8 cellular contexts compared by ENCODE assay signal in genomic region chr19:6393074-6393981, GRCh38. TPM values are rescaled to one million over a fixed set of nuclear protein-coding genes. Genes with fewer than 3 reads are reported as not detected.
A peak's percentile ranks its signal among the peaks of the same experiment; 100 is the strongest.
DNase-seq lines count a peak whose midpoint lies in the region; ATAC-seq and TF ChIP-seq lines count a peak whose summit lies in the region.

Gene GTF2F1, minus strand, starts transcription at chr19:6393164. Its CDS starts 169 bp downstream, at chr19:6392995.

- POLR2A ChIA-PET in PC-3 (lab: Charles Lee; ENCODE audit: unreplicated experiment), result interaction anchor here (0.6 to 0.7 kb wide), 4 partner anchors 32 to 363 kb away, joined by 3 to 4 read pairs (median 3); partner anchors contain the start of gene KHSRP

- CTCF ChIA-PET in PC-3 (lab: Charles Lee), result interaction anchor here (0.6 kb wide), 3 partner anchors 28 to 673 kb away, joined by 3 to 6 read pairs (median 3); partner anchors contain the start of genes CATSPERD and LONP1

- no peaks in the 10 kb centered on the region for H3K9me2 ChIP-seq in PC-3 (replicated peaks; ENCODE audit: low read length)

- peak within 1 kb of the TSS; percentile 94 for H3K4me2 ChIP-seq in PC-3 (ENCODE audit: low read length)

- H3K4me1 ChIP-seq in PC-3 (ENCODE audit: insufficient read depth, low read length) (peaks cover 18% of the 10 kb centered on the region), mucosa of rectum (ENCODE audit: control insufficient read depth in 2 of 2, insufficient read depth in 2 of 2, low read length in 2 of 2) (peaks cover 11 to 12% of the 10 kb centered on the region in 2 donors)

- H3K9me3 ChIP-seq in PC-3 (ENCODE audit: low read length), result no peaks in the 10 kb centered on the region
- H3K9me3 ChIP-seq in mucosa of rectum (ENCODE audit: control insufficient read depth in 2 of 2, low read length in 2 of 2), result no peaks in the 10 kb centered on the region

- no peaks in the 10 kb centered on the region for H3K27me3 ChIP-seq in PC-3 (ENCODE audit: low read length)
- no peaks in the 10 kb centered on the region for H3K27me3 ChIP-seq in mucosa of rectum (ENCODE audit: control insufficient read depth in 2 of 2, insufficient read depth in 2 of 2, low read length in 2 of 2)

- peak; percentile 97 for DNase-seq in DMS 273 (lab: John Stamatoyannopoulos, UW; ENCODE audit: unreplicated experiment)
- DNase-seq in PC-3, result peak; percentile 93
- peak; percentile 89 for DNase-seq in activated T-cell treated with anti-CD3 and anti-CD28 coated beads for 48 hours (ENCODE audit: low read depth)
- DNase-seq in epithelial cell of proximal tubule (ENCODE audit: low read depth), result peak; percentile 62
- DNase-seq in stimulated activated CD8-positive, alpha-beta memory T cell treated with anti-CD3 and anti-CD28 coated beads, Interleukin-4, amount 100 ng/mL, for 48 hours, result peak; percentile 98

- ATAC-seq in GM21526 (IDR thresholded peaks at IDR 0.05; ENCODE audit: low FRiP score, unreplicated experiment) (peak; percentile 81), PC-3 (peak; percentile 93)

- H3K36me3 ChIP-seq in PC-3 (ENCODE audit: low read depth, low read length), result peaks cover 16% of the 10 kb centered on the region; the same call in 1 of the 2 replicates
- peaks cover 16 to 19% of the 10 kb centered on the region in 2 donors for H3K36me3 ChIP-seq in mucosa of rectum (ENCODE audit: control insufficient read depth in 2 of 2, insufficient read depth in 2 of 2, low read length in 2 of 2)

- peak within 1 kb of the TSS; percentile 99 for H2AFZ ChIP-seq in PC-3 (ENCODE audit: low read length)

- 0 out of 2 replicates have a peak, but pooled peaks have one; percentile 32 for TF ChIP-seq EP300 in Ishikawa (IDR thresholded peaks at IDR 0.05; ENCODE audit: borderline replicate concordance)

- TF ChIP-seq CTCF in PC-3 (conservative IDR thresholded peaks at IDR 0.05; ENCODE audit: low read depth, low read length) (peak; percentile 25; the same call in 1 of the 2 replicates), epithelial cell of proximal tubule (conservative IDR thresholded peaks at IDR 0.05; ENCODE audit: low read depth, low read length) (no peak)

- no peak for TF ChIP-seq RAD21 in Ishikawa (IDR thresholded peaks at IDR 0.05; ENCODE audit: low read depth)

- peak within 1 kb of the TSS; percentile 89 for H3K9ac ChIP-seq in PC-3 (ENCODE audit: low read length)
- H3K9ac ChIP-seq in mucosa of rectum (ENCODE audit: low read depth in 1 of 2, low read length in 2 of 2), result peak within 1 kb of the TSS; percentile 85 to 86

- peak within 1 kb of the TSS; percentile 81 for H3K4me3 ChIP-seq in PC-3 (ENCODE audit: low read length)
- H3K4me3 ChIP-seq in epithelial cell of proximal tubule (ENCODE audit: low read depth, low read length), result peak within 1 kb of the TSS; percentile 67
- H3K4me3 ChIP-seq in mucosa of rectum (ENCODE audit: low read length in 2 of 2), result peak within 1 kb of the TSS; percentile 84 to 92

- H4K20me1 ChIP-seq in PC-3 (ENCODE audit: low read length), result no peaks in the 10 kb centered on the region

- no TSS peak for BruUV-seq in PC-3 (replicated peaks; lab: Mats Ljungman, UMichigan)

- peaks cover 22% of the 10 kb centered on the region for H3K79me2 ChIP-seq in PC-3 (ENCODE audit: low read length)

- H3K27ac ChIP-seq in PC-3 (ENCODE audit: low read length) (peak within 1 kb of the TSS; percentile 53), mucosa of rectum (ENCODE audit: low read depth in 2 of 2, low read length in 2 of 2) (peak within 1 kb of the TSS; percentile 95 to 98)

- H3F3A ChIP-seq in PC-3 (ENCODE audit: low read length, unreplicated experiment), result no peaks in the 10 kb centered on the region

- intact Hi-C loops in PC-3 (cut with micrococcal nuclease), result loop anchor here (1.0 kb wide), 1 partner anchor 21 kb away; the partner anchor contains the start of gene ALKBH7

TF ChIP-seq in Ishikawa, 13 proteins besides CTCF, POLR2A, EP300 and RAD21:
- TF ChIP-seq NFIC (IDR thresholded peaks at IDR 0.05) (no peak), MAX (IDR thresholded peaks at IDR 0.05) (peak; percentile 70), CREB1 (IDR thresholded peaks at IDR 0.05; ENCODE audit: low read depth) (peak; percentile 66), REST (IDR thresholded peaks at IDR 0.05; ENCODE audit: low read depth) (no peak), YY1 (IDR thresholded peaks at IDR 0.05; ENCODE audit: low read depth) (peak; percentile 77; the same call in 1 of the 2 replicates), TEAD4 (IDR thresholded peaks at IDR 0.05) (no peak), ZBTB7A (IDR thresholded peaks at IDR 0.05; ENCODE audit: low read depth) (peak; percentile 12; the same call in 1 of the 2 replicates), EGR1 (IDR thresholded peaks at IDR 0.05) (peak; percentile 37; the same call in 1 of the 2 replicates), TAF1 (IDR thresholded peaks at IDR 0.05; ENCODE audit: low read depth) (peak; percentile 79), USF1 (IDR thresholded peaks at IDR 0.05) (no peak), TCF12 (IDR thresholded peaks at IDR 0.05; ENCODE audit: low read depth) (peak; percentile 57; the same call in 1 of the 2 replicates), CEBPB (IDR thresholded peaks at IDR 0.05) (no peak), FOXM1 (IDR thresholded peaks at IDR 0.05; ENCODE audit: borderline replicate concordance, low read depth) (no peak)

RNA-seq across cellular contexts. Expression of gene GTF2F1, which starts in this region (rescaled TPM):
- total RNA-seq in PC-3 (2014; rRNA removed) (89.4 and 114 TPM in 2 replicates), epithelial cell of proximal tubule (42.1 and 42.2 TPM in 2 replicates)

Comparison
In these comparisons a context has a peak if more than half of its experiments do, and no peak if none do; other contexts are left out.
1. Peak in every context shown above with its lines: DNase-seq, ATAC-seq, H3K4me3 ChIP-seq and H3K27ac ChIP-seq.